Comparison of ENCODE assay signal across 8 cellular contexts in the genomic region with DNA sequence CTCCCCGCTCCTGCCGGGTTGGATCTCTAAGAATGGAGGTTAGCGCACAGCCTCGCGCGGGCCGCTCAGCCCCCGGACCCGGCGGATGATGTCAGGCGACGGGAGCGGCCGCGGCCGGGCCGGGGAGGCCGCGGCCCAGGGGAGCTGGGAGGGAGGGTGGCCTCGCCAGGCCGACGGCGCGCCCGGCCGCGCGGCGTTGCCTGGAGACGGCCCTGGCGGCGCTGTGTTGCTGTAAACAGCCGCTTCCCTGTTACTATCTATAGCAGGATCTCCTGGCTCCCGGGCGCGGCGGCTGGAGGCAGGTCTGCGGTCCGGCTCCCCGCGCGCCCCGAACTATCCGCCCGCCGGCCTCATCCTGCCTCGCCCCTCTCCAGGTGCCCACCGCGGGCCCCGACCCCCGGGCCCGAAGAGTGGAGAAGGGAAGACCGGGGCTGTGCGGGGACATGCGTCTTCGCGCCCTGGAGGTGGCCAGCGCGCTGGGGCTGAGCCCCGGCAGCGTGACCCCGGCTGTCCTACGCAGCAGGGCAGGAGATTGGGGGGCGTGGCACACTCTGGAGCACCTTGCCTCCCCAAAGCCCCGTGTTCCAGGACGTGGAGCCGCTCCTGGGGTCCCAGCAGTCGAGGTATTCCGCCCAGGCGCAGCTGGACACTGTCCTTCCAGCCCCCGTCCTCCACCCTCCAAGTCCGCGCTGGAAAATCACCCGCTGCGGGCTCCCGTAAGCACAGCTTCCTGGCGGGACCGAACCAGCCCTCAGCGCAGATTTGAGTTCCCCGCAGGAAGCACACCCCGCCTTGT. TPM values are rescaled to one million over a fixed set of nuclear protein-coding genes. Genes with fewer than 3 reads are reported as not detected.
DNase-seq lines count a peak whose midpoint lies in the region; ATAC-seq and TF ChIP-seq lines count a peak whose summit lies in the region.

No MANE protein-coding gene starts in this region.

- TF ChIP-seq CTCF in esophagus muscularis mucosa (IDR thresholded peaks at IDR 0.05): no peak

- peak; percentile 57 for TF ChIP-seq EP300 in esophagus muscularis mucosa (IDR thresholded peaks at IDR 0.05)

- intact Hi-C loops in esophagus muscularis mucosa (cut with DNase I): loop anchor here (5.0 kb wide), 1 partner anchor 100 kb away; the partner anchor contains the start of gene TMED10

- TF ChIP-seq POLR2A in esophagus muscularis mucosa (IDR thresholded peaks at IDR 0.05; ENCODE audit: low read depth): peak; percentile 93

- ATAC-seq in HG03342 (IDR thresholded peaks at IDR 0.05; ENCODE audit: unreplicated experiment) (peak; percentile 40), HG02642 (IDR thresholded peaks at IDR 0.05; ENCODE audit: poor library complexity, unreplicated experiment) (no peak)
- peak; percentile 22 to 30 for ATAC-seq in activated T-cell treated with anti-CD3 and anti-CD28 coated beads, Interleukin-2, amount 50 U/mL, for 72 hours (replicated peaks in 1 of 2)

- H3K4me1 Mint-ChIP-seq in activated T-cell treated with anti-CD3 and anti-CD28 coated beads, Interleukin-2, amount 50 U/mL, for 72 hours (ENCODE audit: low read depth): peaks cover 45% of the 10 kb centered on the region

- H3K27me3 ChIP-seq in esophagus muscularis mucosa (no peaks in the 10 kb centered on the region), mononuclear cell (ENCODE audit: insufficient read depth, low read length) (no peaks in the 10 kb centered on the region)

- peaks cover 53% of the 10 kb centered on the region for H3K27me3 Mint-ChIP-seq in activated T-cell treated with anti-CD3 and anti-CD28 coated beads, Interleukin-2, amount 50 U/mL, for 72 hours (ENCODE audit: low read depth)

- DNase-seq in COR-L47 (lab: John Stamatoyannopoulos, UW): peak; percentile 71
- DNase-seq in NOMO-1 (lab: John Stamatoyannopoulos, UW; ENCODE audit: unreplicated experiment in 2 of 2): peak; percentile 72 to 80
- peak; percentile 53 to 58 for DNase-seq in activated T-cell treated with anti-CD3 and anti-CD28 coated beads, Interleukin-2, amount 50 U/mL, for 72 hours
- peak; percentile 96 for DNase-seq in esophagus muscularis mucosa (ENCODE audit: extremely low spot score)

- H3K27ac ChIP-seq in esophagus muscularis mucosa (replicated peaks in 1 of 4) (peak overlapping the region; percentile 96 to 99 (median 99)), temporal lobe (ENCODE audit: low read depth, low read length) (peak overlapping the region; percentile 95)

- H3K4me1 ChIP-seq in esophagus muscularis mucosa: peaks cover 28 to 77% (median 68%) of the 10 kb centered on the region in 4 donors
- peaks cover 86% of the 10 kb centered on the region for H3K4me1 ChIP-seq in mononuclear cell (ENCODE audit: insufficient read depth, low read length)

- H3K36me3 ChIP-seq in esophagus muscularis mucosa: peaks cover 6 to 27% (median 15%) of the 10 kb centered on the region in 4 donors

- H3K4me3 ChIP-seq in esophagus muscularis mucosa (peak overlapping the region; percentile 66 to 84 (median 69)), mononuclear cell (ENCODE audit: low read length) (peak overlapping the region; percentile 69)

- H3K9me3 ChIP-seq in esophagus muscularis mucosa (no peaks in the 10 kb centered on the region), mononuclear cell (ENCODE audit: low read depth, low read length) (no peaks in the 10 kb centered on the region)

- H3K36me3 Mint-ChIP-seq in activated T-cell treated with anti-CD3 and anti-CD28 coated beads, Interleukin-2, amount 50 U/mL, for 72 hours (ENCODE audit: insufficient read depth in 2 of 2): peaks cover 10 to 13% of the 10 kb centered on the region in 2 donors

- WGBS in esophagus muscularis mucosa: 0% methylated on average over 16 of the region's 81 CpGs

- H3K9me3 Mint-ChIP-seq in activated T-cell treated with anti-CD3 and anti-CD28 coated beads, Interleukin-2, amount 50 U/mL, for 72 hours: no peaks in the 10 kb centered on the region

- peak overlapping the region; percentile 24 for H3K27ac Mint-ChIP-seq in activated T-cell treated with anti-CD3 and anti-CD28 coated beads, Interleukin-2, amount 50 U/mL, for 72 hours

- peak overlapping the region; percentile 93 to 97 for H3K4me3 Mint-ChIP-seq in activated T-cell treated with anti-CD3 and anti-CD28 coated beads, Interleukin-2, amount 50 U/mL, for 72 hours

RNA-seq across cellular contexts. Expression of gene FOS, which starts 1.4 kb away (rescaled TPM):
- 10 to 100 TPM; 39.1 to 41.7 TPM for total RNA-seq in activated T-cell treated with anti-CD3 and anti-CD28 coated beads, Interleukin-2, amount 50 U/mL, for 72 hours
- total RNA-seq in esophagus muscularis mucosa: 100 to 1,000 TPM in 2 of 4 donors, 10 to 100 TPM in 2; 68.6 to 695 (median 143) TPM
- 2,138 TPM for total RNA-seq in mononuclear cell
- 41.8 TPM for total RNA-seq in temporal lobe
